In the genomic region with DNA sequence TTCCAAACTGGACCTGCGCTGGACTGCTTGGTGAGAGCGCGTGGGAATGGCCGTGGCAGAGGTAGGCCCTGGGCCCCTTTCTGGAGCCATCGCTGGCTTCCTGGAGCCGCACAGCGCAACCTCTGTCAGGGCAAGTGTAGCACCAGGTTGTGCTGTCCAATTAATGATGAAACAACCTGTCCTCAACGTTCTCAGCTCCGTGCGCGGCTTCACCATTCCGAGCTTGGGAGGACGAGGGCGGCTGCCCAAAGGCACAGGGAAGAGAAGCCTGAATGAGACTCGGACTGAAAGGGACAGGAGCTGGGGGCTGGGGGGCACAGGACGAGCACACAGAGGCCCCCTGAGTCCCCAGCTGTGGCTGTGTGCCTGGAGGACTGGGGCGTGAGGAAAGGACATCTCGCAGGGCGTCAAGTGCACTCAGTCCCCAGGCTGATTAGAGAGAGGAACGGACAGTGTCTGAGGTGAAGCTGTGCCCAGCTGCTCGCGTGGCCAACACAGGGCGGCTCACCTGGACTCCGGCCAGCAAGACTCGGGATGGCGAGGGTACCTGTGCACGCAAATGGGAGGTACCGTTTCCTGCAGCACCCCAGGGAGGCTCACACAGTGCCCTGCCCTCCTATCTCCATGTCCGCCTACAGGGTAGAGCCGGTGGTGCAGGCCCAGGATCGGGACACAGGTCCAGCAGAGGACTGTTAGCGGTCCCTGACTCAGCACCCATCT, we compare ENCODE assay signal across 25 cellular contexts.
DNase-seq lines count a peak whose midpoint lies in the region; ATAC-seq and TF ChIP-seq lines count a peak whose summit lies in the region.
"Had no signal": no experiment of that assay in that cellular context is flagged by ENCODE, and none has a peak within 500 bp of the region (broad histone marks: within the 10 kb centered on the region; RNA-seq: fewer than 3 reads in every experiment).

No MANE protein-coding gene starts in this region.

- TF ChIP-seq CTCF in glutamatergic neuron (IDR thresholded peaks at IDR 0.05; ENCODE audit: partially characterized antibody, unreplicated experiment) (peak; percentile 33), transverse colon (IDR thresholded peaks at IDR 0.05) (no peak)

- no peak overlapping the region for H3K4me3 ChIP-seq in transverse colon
- H3K4me3 ChIP-seq: heart left ventricle, SJSA1, skin epidermis, upper lobe of right lung had no signal

- 67% methylated on average over 27 of the region's 32 CpGs; no CpG with 5 or more reads in 1 of the 2 donors for whole genome bisulfite sequencing in transverse colon (ENCODE audit: low coverage in 1 of 2), 2 donors

- H3K36me3 Mint-ChIP-seq in glutamatergic neuron (ENCODE audit: unreplicated experiment), result no peaks in the 10 kb centered on the region
- H3K36me3 Mint-ChIP-seq: activated naive CD4-positive, alpha-beta T cell treated with anti-CD3 and anti-CD28 coated beads, Interleukin-2, amount 10 ng/mL, durations not matched to agents 7 days and 5 days; naive thymus-derived CD8-positive, alpha-beta T cell had no signal

- in situ Hi-C loops in transverse colon (cut with MboI; ENCODE audit: low pct_ligation_motif_present in 1 of 4, low pct_unique_long_range_greater_than_20kb in 1 of 4, low sequenced_read_pairs in 3 of 4), result loop anchor here in 1 of 4 donors (10.0 kb wide), 1 partner anchor 58 kb away; no protein-coding TSS in a partner anchor

- H3K27me3 ChIP-seq in transverse colon, result no peaks in the 10 kb centered on the region

- H3K4me1 Mint-ChIP-seq in glutamatergic neuron (ENCODE audit: low read depth, unreplicated experiment), result peaks cover 7% of the 10 kb centered on the region
- H3K4me1 Mint-ChIP-seq: activated naive CD4-positive, alpha-beta T cell treated with anti-CD3 and anti-CD28 coated beads, Interleukin-2, amount 10 ng/mL, durations not matched to agents 7 days and 5 days; naive thymus-derived CD8-positive, alpha-beta T cell; stimulated activated naive CD8-positive, alpha-beta T cell treated with anti-CD3 and anti-CD28 coated beads, Interleukin-15, amount 100 ng/mL, for 72 hours had no signal

- H3K36me3 ChIP-seq in transverse colon, result no peaks in the 10 kb centered on the region
- H3K36me3 ChIP-seq: heart left ventricle, SJSA1, upper lobe of right lung had no signal

- no peak for ATAC-seq in GM19023 (IDR thresholded peaks at IDR 0.05; ENCODE audit: unreplicated experiment)
- ATAC-seq: activated CD8-positive, alpha-beta T cell treated with anti-CD3 and anti-CD28 coated beads for 36 hours; effector memory CD8-positive, alpha-beta T cell; heart left ventricle; naive thymus-derived CD8-positive, alpha-beta T cell; stimulated activated naive CD8-positive, alpha-beta T cell treated with anti-CD3 and anti-CD28 coated beads, Interleukin-15, amount 100 ng/mL, for 72 hours; upper lobe of right lung had no signal

- no peak overlapping the region for H3K27ac Mint-ChIP-seq in glutamatergic neuron (ENCODE audit: unreplicated experiment)
- H3K27ac Mint-ChIP-seq: activated CD8-positive, alpha-beta T cell treated with anti-CD3 and anti-CD28 coated beads for 36 hours; activated naive CD4-positive, alpha-beta T cell treated with anti-CD3 and anti-CD28 coated beads, Interleukin-2, amount 10 ng/mL, durations not matched to agents 7 days and 5 days; activated T-cell treated with anti-CD3 and anti-CD28 coated beads, Interleukin-2, amount 50 U/mL, for 24 hours; stimulated activated naive CD8-positive, alpha-beta T cell treated with anti-CD3 and anti-CD28 coated beads, Interleukin-15, amount 100 ng/mL, for 72 hours had no signal

- peaks cover 5% of the 10 kb centered on the region for H3K27me3 Mint-ChIP-seq in glutamatergic neuron (ENCODE audit: unreplicated experiment)
- H3K27me3 Mint-ChIP-seq: activated CD8-positive, alpha-beta T cell treated with anti-CD3 and anti-CD28 coated beads for 36 hours; activated naive CD4-positive, alpha-beta T cell treated with anti-CD3 and anti-CD28 coated beads, Interleukin-2, amount 10 ng/mL, durations not matched to agents 7 days and 5 days; activated T-cell treated with anti-CD3 and anti-CD28 coated beads, Interleukin-2, amount 50 U/mL, for 24 hours; naive thymus-derived CD8-positive, alpha-beta T cell; stimulated activated naive CD8-positive, alpha-beta T cell treated with anti-CD3 and anti-CD28 coated beads, Interleukin-15, amount 100 ng/mL, for 72 hours had no signal

- H3K4me1 ChIP-seq in transverse colon, result no peaks in the 10 kb centered on the region
- H3K4me1 ChIP-seq: SJSA1, upper lobe of right lung had no signal

- no peak overlapping the region for H3K27ac ChIP-seq in transverse colon
- H3K27ac ChIP-seq: 22Rv1, heart left ventricle, SJSA1, skin epidermis, upper lobe of right lung had no signal

- intact Hi-C loops in transverse colon (cut with DNase I; ENCODE audit: low total_unique reads), result no loop called here

- H3K9me3 ChIP-seq in transverse colon, result no peaks in the 10 kb centered on the region
- H3K9me3 ChIP-seq: heart left ventricle, SJSA1, upper lobe of right lung had no signal

- TF ChIP-seq EP300 in transverse colon (IDR thresholded peaks at IDR 0.05; ENCODE audit: low read depth), result no peak

- peaks cover 3% of the 10 kb centered on the region for H3K9me3 Mint-ChIP-seq in glutamatergic neuron (ENCODE audit: unreplicated experiment)
- H3K9me3 Mint-ChIP-seq: activated CD8-positive, alpha-beta T cell treated with anti-CD3 and anti-CD28 coated beads for 36 hours; activated naive CD4-positive, alpha-beta T cell treated with anti-CD3 and anti-CD28 coated beads, Interleukin-2, amount 10 ng/mL, durations not matched to agents 7 days and 5 days; activated T-cell treated with anti-CD3 and anti-CD28 coated beads, Interleukin-2, amount 50 U/mL, for 24 hours; effector memory CD8-positive, alpha-beta T cell; naive thymus-derived CD8-positive, alpha-beta T cell; stimulated activated naive CD8-positive, alpha-beta T cell treated with anti-CD3 and anti-CD28 coated beads, Interleukin-15, amount 100 ng/mL, for 72 hours had no signal

- no peak for TF ChIP-seq POLR2A in transverse colon (IDR thresholded peaks at IDR 0.05)

- DNase-seq in NCI-H748 (lab: John Stamatoyannopoulos, UW; ENCODE audit: unreplicated experiment) (peak; percentile 20), NCI-H748 treated with DMSO at 0.1 percent for 48 hours (lab: John Stamatoyannopoulos, UW) (no peak), RPMI8226 (peak; percentile 51), glutamatergic neuron (no peak), retina (peak; percentile 11), transverse colon (no peak), A172 (ENCODE audit: low spot score) (no peak)
- DNase-seq: activated CD8-positive, alpha-beta T cell treated with anti-CD3 and anti-CD28 coated beads for 36 hours; activated naive CD4-positive, alpha-beta T cell treated with anti-CD3 and anti-CD28 coated beads, Interleukin-2, amount 10 ng/mL, durations not matched to agents 7 days and 5 days; activated T-cell treated with anti-CD3 and anti-CD28 coated beads, Interleukin-2, amount 50 U/mL, for 24 hours; aorta; DMS 273 treated with DMSO at 0.1 percent for 48 hours; effector memory CD8-positive, alpha-beta T cell; heart left ventricle; Karpas-422; naive thymus-derived CD8-positive, alpha-beta T cell; NCI-H69; OCI-M1; stimulated activated CD4-positive, alpha-beta T cell treated with anti-CD3 and anti-CD28 coated beads, Interleukin-4, amount 100 ng/mL, for 1 hour; stimulated activated naive CD8-positive, alpha-beta T cell treated with anti-CD3 and anti-CD28 coated beads, Interleukin-15, amount 100 ng/mL, for 72 hours; upper lobe of right lung had no signal

- H3K4me3 Mint-ChIP-seq in glutamatergic neuron (ENCODE audit: unreplicated experiment), result no peak overlapping the region
- H3K4me3 Mint-ChIP-seq: activated CD8-positive, alpha-beta T cell treated with anti-CD3 and anti-CD28 coated beads for 36 hours; activated naive CD4-positive, alpha-beta T cell treated with anti-CD3 and anti-CD28 coated beads, Interleukin-2, amount 10 ng/mL, durations not matched to agents 7 days and 5 days; activated T-cell treated with anti-CD3 and anti-CD28 coated beads, Interleukin-2, amount 50 U/mL, for 24 hours; effector memory CD8-positive, alpha-beta T cell; naive thymus-derived CD8-positive, alpha-beta T cell; stimulated activated naive CD8-positive, alpha-beta T cell treated with anti-CD3 and anti-CD28 coated beads, Interleukin-15, amount 100 ng/mL, for 72 hours had no signal

Comparison
In these comparisons a context has a peak if more than half of its experiments do, and no peak if none do; other contexts are left out.
1. DNase-seq: peak in NCI-H748 (single experiment), RPMI8226 (single experiment) and retina (single experiment); none in NCI-H748 treated with DMSO at 0.1 percent for 48 hours (single experiment), glutamatergic neuron (single experiment), transverse colon (single experiment) and A172 (single experiment).